In genomic region chr7:29684787-29685650, GRCh38 we compare ENCODE assay signal across 8 cellular contexts.
DNase-seq lines count a peak whose midpoint lies in the region; ATAC-seq and TF ChIP-seq lines count a peak whose summit lies in the region.

No MANE protein-coding gene starts in this region.

- peak overlapping the region; percentile 81; the same call in 1 of the 2 replicates for H2AFZ ChIP-seq in PC-3 (ENCODE audit: low read length)

- H3K27me3 ChIP-seq in PC-3 (ENCODE audit: low read length), result no peaks in the 10 kb centered on the region
- no peaks in the 10 kb centered on the region for H3K27me3 ChIP-seq in subcutaneous abdominal adipose tissue (ENCODE audit: control insufficient read depth in 5 of 5, insufficient read depth in 4 of 5, low read length in 5 of 5)

- no peaks in the 10 kb centered on the region for H4K20me1 ChIP-seq in PC-3 (ENCODE audit: low read length)

- H3K9me3 ChIP-seq in PC-3 (ENCODE audit: low read length) (no peaks in the 10 kb centered on the region), subcutaneous abdominal adipose tissue (ENCODE audit: control insufficient read depth in 5 of 5, low read length in 5 of 5) (no peaks in the 10 kb centered on the region)

- peak overlapping the region; percentile 92 to 99 for H3K4me3 Mint-ChIP-seq in CD14-positive monocyte
- H3K4me3 Mint-ChIP-seq in naive thymus-derived CD8-positive, alpha-beta T cell, result peak overlapping the region; percentile 81 to 98 (median 90)

- no peaks in the 10 kb centered on the region for H3K36me3 Mint-ChIP-seq in CD14-positive monocyte
- no peaks in the 10 kb centered on the region for H3K36me3 Mint-ChIP-seq in naive thymus-derived CD8-positive, alpha-beta T cell

- peak overlapping the region; percentile 73 for H3K9ac ChIP-seq in PC-3 (ENCODE audit: low read length)
- H3K9ac ChIP-seq in subcutaneous abdominal adipose tissue (ENCODE audit: low read length in 5 of 5), result peak overlapping the region in 3 of 5 donors; percentile 62 to 82 (median 73)

- no peaks in the 10 kb centered on the region for H3K27me3 Mint-ChIP-seq in CD14-positive monocyte (ENCODE audit: low read depth in 3 of 3)
- peaks cover 6 to 34% (median 20%) of the 10 kb centered on the region in 5 donors for H3K27me3 Mint-ChIP-seq in naive thymus-derived CD8-positive, alpha-beta T cell

- no TSS peak for BruUV-seq in PC-3 (replicated peaks; lab: Mats Ljungman, UMichigan)

- H3F3A ChIP-seq in PC-3 (ENCODE audit: low read length, unreplicated experiment), result no peaks in the 10 kb centered on the region

- no peaks in the 10 kb centered on the region for H3K36me3 ChIP-seq in PC-3 (ENCODE audit: low read depth, low read length)
- H3K36me3 ChIP-seq in subcutaneous abdominal adipose tissue (ENCODE audit: control insufficient read depth in 5 of 5, insufficient read depth in 5 of 5, low read length in 5 of 5), result no peaks in the 10 kb centered on the region

- H3K9me2 ChIP-seq in PC-3 (replicated peaks; ENCODE audit: low read length), result no peaks in the 10 kb centered on the region

- peak overlapping the region in 3 of 7 donors; percentile 48 to 82 (median 60) for H3K27ac Mint-ChIP-seq in CD14-positive monocyte
- H3K27ac Mint-ChIP-seq in naive thymus-derived CD8-positive, alpha-beta T cell, result peak overlapping the region in 3 of 10 donors; percentile 15 to 81 (median 77)

- peaks cover 18% of the 10 kb centered on the region for H3K79me2 ChIP-seq in PC-3 (ENCODE audit: low read length)

- peak overlapping the region; percentile 47; the same call in 1 of the 2 replicates for H3K27ac ChIP-seq in PC-3 (ENCODE audit: low read length)
- peak overlapping the region; percentile 78 for H3K27ac ChIP-seq in subcutaneous abdominal adipose tissue (ENCODE audit: low read depth, low read length)

- H3K9me3 Mint-ChIP-seq in CD14-positive monocyte, result no peaks in the 10 kb centered on the region
- H3K9me3 Mint-ChIP-seq in naive thymus-derived CD8-positive, alpha-beta T cell, result no peaks in the 10 kb centered on the region

- peak overlapping the region; percentile 86 for H3K4me2 ChIP-seq in PC-3 (ENCODE audit: low read length)

- peak; percentile 83 for ATAC-seq in GM19372 (IDR thresholded peaks at IDR 0.05; ENCODE audit: low read depth, unreplicated experiment)
- peak; percentile 43 for ATAC-seq in HG03469 (IDR thresholded peaks at IDR 0.05; ENCODE audit: unreplicated experiment)
- ATAC-seq in PC-3, result peak; percentile 87
- peak; percentile 81 to 86 for ATAC-seq in naive thymus-derived CD8-positive, alpha-beta T cell

- CTCF ChIA-PET in PC-3 (lab: Charles Lee), result interaction anchor here (0.6 kb wide), 1 partner anchor 63 kb away, joined by 3 read pairs; no protein-coding TSS in a partner anchor

- no peak for TF ChIP-seq CTCF in CD14-positive monocyte (IDR thresholded peaks at IDR 0.05)
- no peak for TF ChIP-seq CTCF in PC-3 (conservative IDR thresholded peaks at IDR 0.05; ENCODE audit: low read depth, low read length)
- no peak for TF ChIP-seq CTCF in fibroblast of pulmonary artery (IDR thresholded peaks at IDR 0.05; ENCODE audit: low read length, missing control alignments)

- H3K4me1 Mint-ChIP-seq in CD14-positive monocyte, result peaks cover 26% of the 10 kb centered on the region
- H3K4me1 Mint-ChIP-seq in naive thymus-derived CD8-positive, alpha-beta T cell, result peaks cover 2 to 5% (median 4%) of the 10 kb centered on the region in 4 donors

- H3K4me3 ChIP-seq in PC-3 (ENCODE audit: low read length) (peak overlapping the region; percentile 76), fibroblast of pulmonary artery (replicated peaks; ENCODE audit: low read depth, low read length) (peak overlapping the region; percentile 60), subcutaneous abdominal adipose tissue (ENCODE audit: low read depth in 1 of 5, low read length in 5 of 5) (peak overlapping the region in 4 of 5 donors; percentile 71 to 85 (median 76))

- DNase-seq in CD14-positive monocyte (ENCODE audit: low spot score) (peak; percentile 51), PC-3 (peak; percentile 77), fibroblast of pulmonary artery (ENCODE audit: low read depth) (peak; percentile 77)
- peak; percentile 3 for DNase-seq in activated effector memory CD4-positive, alpha-beta T cell treated with Interleukin-2 at 50 U/mL for 16 hours
- peak; percentile 2 to 66 (median 29) for DNase-seq in naive thymus-derived CD8-positive, alpha-beta T cell

- intact Hi-C loops in CD14-positive monocyte (cut with micrococcal nuclease), result no loop called here
- intact Hi-C loops in PC-3 (cut with micrococcal nuclease), result loop anchor here (2.0 kb wide), 1 partner anchor 64 kb away; no protein-coding TSS in a partner anchor

- H3K4me1 ChIP-seq in PC-3 (ENCODE audit: insufficient read depth, low read length), result peaks cover 5% of the 10 kb centered on the region; the same call in 1 of the 2 replicates
- peaks cover 0 to 4% (median 2%) of the 10 kb centered on the region in 5 donors for H3K4me1 ChIP-seq in subcutaneous abdominal adipose tissue (ENCODE audit: control insufficient read depth in 5 of 5, insufficient read depth in 5 of 5, low read length in 5 of 5)

- POLR2A ChIA-PET in PC-3 (lab: Charles Lee; ENCODE audit: unreplicated experiment), result no interaction called here
- POLR2A ChIA-PET in naive thymus-derived CD8-positive, alpha-beta T cell (lab: Charles Lee), result interaction anchor here (0.6 kb wide), 1 partner anchor 1941 kb away, joined by 3 read pairs; no protein-coding TSS in a partner anchor

Comparison
In these comparisons a context has a peak if more than half of its experiments do, and no peak if none do; other contexts are left out.
1. Peak in every context shown above with its lines: DNase-seq, ATAC-seq, H3K4me3 ChIP-seq and H3K27ac ChIP-seq.
2. DNase-seq: peak in every context shown above with its lines; median percentile 77 in PC-3; 77 in fibroblast of pulmonary artery; 51 in CD14-positive monocyte; 29 in naive thymus-derived CD8-positive, alpha-beta T cell; 3 in activated effector memory CD4-positive, alpha-beta T cell treated with Interleukin-2 at 50 U/mL for 16 hours.